ENCODE assay signal across 1 cellular context in the genomic region with DNA sequence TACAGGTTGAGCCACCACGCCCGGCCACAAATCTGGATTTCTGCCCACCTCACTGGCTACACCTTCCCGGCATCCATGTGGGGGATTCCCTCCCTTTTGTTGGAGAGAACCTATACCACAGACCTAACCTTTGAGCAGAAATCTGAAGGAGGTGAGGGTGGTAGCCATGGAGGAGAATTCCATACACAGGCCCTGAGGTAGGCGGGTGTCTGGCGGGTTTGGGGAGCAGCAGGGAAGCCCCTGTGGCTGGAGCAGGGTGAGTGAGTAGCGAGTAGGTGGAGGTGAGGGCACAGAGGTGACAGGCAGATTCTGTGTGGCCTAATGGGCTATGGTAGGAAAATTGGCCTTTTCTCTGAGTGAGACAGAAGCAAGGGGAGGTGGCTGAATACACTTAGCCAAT.
TF ChIP-seq lines count a peak whose summit lies in the region.

No MANE protein-coding gene starts in this region.

TF ChIP-seq in GM23338, 12 proteins besides CTCF, POLR2A, EP300 and RAD21:
- no peak for TF ChIP-seq EZH2phosphoT487 (IDR thresholded peaks at IDR 0.05; ENCODE audit: unreplicated experiment)
- no peak for TF ChIP-seq NANOG (IDR thresholded peaks at IDR 0.05; ENCODE audit: borderline replicate concordance)
- no peak for TF ChIP-seq STAT1 (IDR thresholded peaks at IDR 0.05; ENCODE audit: unreplicated experiment)
- TF ChIP-seq EZH2 (IDR thresholded peaks at IDR 0.05; ENCODE audit: low read depth, unreplicated experiment): no peak
- TF ChIP-seq POLR2AphosphoS5 (IDR thresholded peaks at IDR 0.05; ENCODE audit: low read depth): no peak
- TF ChIP-seq, protein P1, sequence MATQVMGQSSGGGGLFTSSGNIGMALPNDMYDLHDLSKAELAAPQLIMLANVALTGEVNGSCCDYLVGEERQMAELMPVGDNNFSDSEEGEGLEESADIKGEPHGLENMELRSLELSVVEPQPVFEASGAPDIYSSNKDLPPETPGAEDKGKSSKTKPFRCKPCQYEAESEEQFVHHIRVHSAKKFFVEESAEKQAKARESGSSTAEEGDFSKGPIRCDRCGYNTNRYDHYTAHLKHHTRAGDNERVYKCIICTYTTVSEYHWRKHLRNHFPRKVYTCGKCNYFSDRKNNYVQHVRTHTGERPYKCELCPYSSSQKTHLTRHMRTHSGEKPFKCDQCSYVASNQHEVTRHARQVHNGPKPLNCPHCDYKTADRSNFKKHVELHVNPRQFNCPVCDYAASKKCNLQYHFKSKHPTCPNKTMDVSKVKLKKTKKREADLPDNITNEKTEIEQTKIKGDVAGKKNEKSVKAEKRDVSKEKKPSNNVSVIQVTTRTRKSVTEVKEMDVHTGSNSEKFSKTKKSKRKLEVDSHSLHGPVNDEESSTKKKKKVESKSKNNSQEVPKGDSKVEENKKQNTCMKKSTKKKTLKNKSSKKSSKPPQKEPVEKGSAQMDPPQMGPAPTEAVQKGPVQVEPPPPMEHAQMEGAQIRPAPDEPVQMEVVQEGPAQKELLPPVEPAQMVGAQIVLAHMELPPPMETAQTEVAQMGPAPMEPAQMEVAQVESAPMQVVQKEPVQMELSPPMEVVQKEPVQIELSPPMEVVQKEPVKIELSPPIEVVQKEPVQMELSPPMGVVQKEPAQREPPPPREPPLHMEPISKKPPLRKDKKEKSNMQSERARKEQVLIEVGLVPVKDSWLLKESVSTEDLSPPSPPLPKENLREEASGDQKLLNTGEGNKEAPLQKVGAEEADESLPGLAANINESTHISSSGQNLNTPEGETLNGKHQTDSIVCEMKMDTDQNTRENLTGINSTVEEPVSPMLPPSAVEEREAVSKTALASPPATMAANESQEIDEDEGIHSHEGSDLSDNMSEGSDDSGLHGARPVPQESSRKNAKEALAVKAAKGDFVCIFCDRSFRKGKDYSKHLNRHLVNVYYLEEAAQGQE (IDR thresholded peaks at IDR 0.05; ENCODE audit: unreplicated experiment): no peak
- no peak for TF ChIP-seq CREB1 (CRISPR knock-in tag; IDR thresholded peaks at IDR 0.05; ENCODE audit: low read depth)
- TF ChIP-seq ZNF114 (CRISPR knock-in tag; IDR thresholded peaks at IDR 0.05): no peak
- no peak for TF ChIP-seq ZNF331 (CRISPR knock-in tag; IDR thresholded peaks at IDR 0.05; ENCODE audit: low read depth)
- TF ChIP-seq, protein P2, sequence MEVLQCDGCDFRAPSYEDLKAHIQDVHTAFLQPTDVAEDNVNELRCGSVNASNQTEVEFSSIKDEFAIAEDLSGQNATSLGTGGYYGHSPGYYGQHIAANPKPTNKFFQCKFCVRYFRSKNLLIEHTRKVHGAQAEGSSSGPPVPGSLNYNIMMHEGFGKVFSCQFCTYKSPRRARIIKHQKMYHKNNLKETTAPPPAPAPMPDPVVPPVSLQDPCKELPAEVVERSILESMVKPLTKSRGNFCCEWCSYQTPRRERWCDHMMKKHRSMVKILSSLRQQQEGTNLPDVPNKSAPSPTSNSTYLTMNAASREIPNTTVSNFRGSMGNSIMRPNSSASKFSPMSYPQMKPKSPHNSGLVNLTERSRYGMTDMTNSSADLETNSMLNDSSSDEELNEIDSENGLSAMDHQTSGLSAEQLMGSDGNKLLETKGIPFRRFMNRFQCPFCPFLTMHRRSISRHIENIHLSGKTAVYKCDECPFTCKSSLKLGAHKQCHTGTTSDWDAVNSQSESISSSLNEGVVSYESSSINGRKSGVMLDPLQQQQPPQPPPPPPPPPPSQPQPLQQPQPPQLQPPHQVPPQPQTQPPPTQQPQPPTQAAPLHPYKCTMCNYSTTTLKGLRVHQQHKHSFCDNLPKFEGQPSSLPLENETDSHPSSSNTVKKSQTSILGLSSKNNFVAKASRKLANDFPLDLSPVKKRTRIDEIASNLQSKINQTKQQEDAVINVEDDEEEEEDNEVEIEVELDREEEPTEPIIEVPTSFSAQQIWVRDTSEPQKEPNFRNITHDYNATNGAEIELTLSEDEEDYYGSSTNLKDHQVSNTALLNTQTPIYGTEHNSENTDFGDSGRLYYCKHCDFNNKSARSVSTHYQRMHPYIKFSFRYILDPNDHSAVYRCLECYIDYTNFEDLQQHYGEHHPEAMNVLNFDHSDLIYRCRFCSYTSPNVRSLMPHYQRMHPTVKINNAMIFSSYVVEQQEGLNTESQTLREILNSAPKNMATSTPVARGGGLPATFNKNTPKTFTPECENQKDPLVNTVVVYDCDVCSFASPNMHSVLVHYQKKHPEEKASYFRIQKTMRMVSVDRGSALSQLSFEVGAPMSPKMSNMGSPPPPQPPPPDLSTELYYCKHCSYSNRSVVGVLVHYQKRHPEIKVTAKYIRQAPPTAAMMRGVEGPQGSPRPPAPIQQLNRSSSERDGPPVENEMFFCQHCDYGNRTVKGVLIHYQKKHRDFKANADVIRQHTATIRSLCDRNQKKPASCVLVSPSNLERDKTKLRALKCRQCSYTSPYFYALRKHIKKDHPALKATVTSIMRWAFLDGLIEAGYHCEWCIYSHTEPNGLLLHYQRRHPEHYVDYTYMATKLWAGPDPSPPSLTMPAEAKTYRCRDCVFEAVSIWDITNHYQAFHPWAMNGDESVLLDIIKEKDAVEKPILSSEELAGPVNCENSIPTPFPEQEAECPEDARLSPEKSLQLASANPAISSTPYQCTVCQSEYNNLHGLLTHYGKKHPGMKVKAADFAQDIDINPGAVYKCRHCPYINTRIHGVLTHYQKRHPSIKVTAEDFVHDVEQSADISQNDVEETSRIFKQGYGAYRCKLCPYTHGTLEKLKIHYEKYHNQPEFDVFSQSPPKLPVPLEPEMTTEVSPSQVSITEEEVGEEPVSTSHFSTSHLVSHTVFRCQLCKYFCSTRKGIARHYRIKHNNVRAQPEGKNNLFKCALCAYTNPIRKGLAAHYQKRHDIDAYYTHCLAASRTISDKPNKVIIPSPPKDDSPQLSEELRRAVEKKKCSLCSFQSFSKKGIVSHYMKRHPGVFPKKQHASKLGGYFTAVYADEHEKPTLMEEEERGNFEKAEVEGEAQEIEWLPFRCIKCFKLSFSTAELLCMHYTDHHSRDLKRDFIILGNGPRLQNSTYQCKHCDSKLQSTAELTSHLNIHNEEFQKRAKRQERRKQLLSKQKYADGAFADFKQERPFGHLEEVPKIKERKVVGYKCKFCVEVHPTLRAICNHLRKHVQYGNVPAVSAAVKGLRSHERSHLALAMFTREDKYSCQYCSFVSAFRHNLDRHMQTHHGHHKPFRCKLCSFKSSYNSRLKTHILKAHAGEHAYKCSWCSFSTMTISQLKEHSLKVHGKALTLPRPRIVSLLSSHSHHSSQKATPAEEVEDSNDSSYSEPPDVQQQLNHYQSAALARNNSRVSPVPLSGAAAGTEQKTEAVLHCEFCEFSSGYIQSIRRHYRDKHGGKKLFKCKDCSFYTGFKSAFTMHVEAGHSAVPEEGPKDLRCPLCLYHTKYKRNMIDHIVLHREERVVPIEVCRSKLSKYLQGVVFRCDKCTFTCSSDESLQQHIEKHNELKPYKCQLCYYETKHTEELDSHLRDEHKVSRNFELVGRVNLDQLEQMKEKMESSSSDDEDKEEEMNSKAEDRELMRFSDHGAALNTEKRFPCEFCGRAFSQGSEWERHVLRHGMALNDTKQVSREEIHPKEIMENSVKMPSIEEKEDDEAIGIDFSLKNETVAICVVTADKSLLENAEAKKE (CRISPR knock-in tag; IDR thresholded peaks at IDR 0.05): no peak
- TF ChIP-seq JUNB (IDR thresholded peaks at IDR 0.05; ENCODE audit: unreplicated experiment): no peak
TF ChIP-seq in GM23338: peak in this region for 0.
